Comparison of ENCODE assay signal across 13 cellular contexts in genomic region chr4:98374643-98375042, GRCh38.
"Had no signal": no experiment of that assay in that cellular context is flagged by ENCODE, and none has a peak within 500 bp of the region (broad histone marks: within the 10 kb centered on the region; RNA-seq: fewer than 3 reads in every experiment).

No MANE protein-coding gene starts in this region.

- ATAC-seq: activated naive CD4-positive, alpha-beta T cell treated with anti-CD3 and anti-CD28 coated beads, Interleukin-2, amount 50 U/mL, for 72 hours; activated T-cell treated with anti-CD3 and anti-CD28 coated beads, Interleukin-2, amount 50 U/mL, for 4 hours; left lobe of liver; stimulated activated naive CD8-positive, alpha-beta T cell treated with anti-CD3 and anti-CD28 coated beads, Interleukin-15, amount 100 ng/mL, for 72 hours; T-helper 17 cell had no signal

- DNase-seq: activated effector memory CD4-positive, alpha-beta T cell treated with anti-CD3 and anti-CD28 coated beads, Interleukin-2, amount 50 U/mL, for 16 hours; activated T-cell treated with anti-CD3 and anti-CD28 coated beads, Interleukin-2, amount 50 U/mL, for 4 hours; amniotic stem cell; glutamatergic neuron; mesenchymal stem cell; nephron progenitor cell; stimulated activated CD4-positive, alpha-beta T cell treated with anti-CD3 and anti-CD28 coated beads, Interleukin-4, amount 100 ng/mL, for 4 hours; stimulated activated naive CD8-positive, alpha-beta T cell treated with anti-CD3 and anti-CD28 coated beads, Interleukin-15, amount 100 ng/mL, for 72 hours; T-helper 17 cell; thyroid gland had no signal

- H3K27ac ChIP-seq: skin epidermis, thyroid gland had no signal

- H3K27me3 ChIP-seq: thyroid gland had no signal

- H3K36me3 ChIP-seq: thyroid gland had no signal

- H3K9me3 ChIP-seq: thyroid gland had no signal

- H3K4me1 ChIP-seq: thyroid gland had no signal

- H3K4me3 ChIP-seq: skin epidermis, thyroid gland had no signal
